Comparison of ENCODE assay signal across 29 cellular contexts in the genomic region with DNA sequence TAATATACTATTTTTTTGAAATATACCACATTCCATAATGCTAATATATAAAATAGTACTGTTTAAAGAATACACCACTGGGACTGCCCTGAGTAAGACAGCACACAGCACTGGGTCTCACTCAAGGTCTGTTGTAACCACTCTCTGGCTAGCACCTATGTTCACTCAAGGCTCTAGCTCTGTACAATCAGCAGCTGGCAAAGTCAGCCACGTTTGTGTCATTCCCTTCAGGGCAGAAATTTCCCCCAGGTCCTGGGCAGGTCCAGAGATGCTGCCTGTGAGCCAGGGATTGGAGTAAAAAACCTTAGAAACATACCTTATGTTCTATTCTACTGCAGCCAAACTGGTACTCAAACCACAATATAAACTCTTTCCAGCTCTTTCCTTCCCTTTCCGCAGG.
"Had no signal": no experiment of that assay in that cellular context is flagged by ENCODE, and none has a peak within 500 bp of the region (broad histone marks: within the 10 kb centered on the region; RNA-seq: fewer than 3 reads in every experiment).

No MANE protein-coding gene starts in this region.

- H3K4me3 ChIP-seq: adrenal gland, ascending aorta, gastrocnemius medialis, heart left ventricle had no signal

- FAIRE-seq: colon had no signal

- DNase-seq: activated CD4-positive, alpha-beta memory T cell treated with anti-CD3 and anti-CD28 coated beads for 36 hours; activated CD4-positive, alpha-beta T cell treated with anti-CD3 and anti-CD28 coated beads for 36 hours; activated CD4-positive, alpha-beta T cell treated with anti-CD3 and anti-CD28 coated beads, Interleukin-2, amount 10 ng/mL, durations not matched to agents 24 days and 14 days; activated CD4-positive, CD25-positive, alpha-beta regulatory T cell; activated CD4-positive, CD25-positive, alpha-beta regulatory T cell treated with anti-CD3 and anti-CD28 coated beads, Interleukin-2, amount 50 U/mL, for 72 hours; activated CD8-positive, alpha-beta memory T cell treated with anti-CD3 and anti-CD28 coated beads, Interleukin-2, amount 10 ng/mL, durations not matched to agents 7 days and 5 days; activated CD8-positive, alpha-beta memory T cell treated with anti-CD3 and anti-CD28 coated beads, Interleukin-2, amount 50 U/mL, for 4 hours; activated CD8-positive, alpha-beta T cell treated with anti-CD3 and anti-CD28 coated beads, Interleukin-2, amount 10 ng/mL, durations not matched to agents 7 days and 5 days; activated effector memory CD4-positive, alpha-beta T cell treated with anti-CD3 and anti-CD28 coated beads, Interleukin-2, amount 50 U/mL, for 16 hours; activated naive CD4-positive, alpha-beta T cell treated with anti-CD3 and anti-CD28 coated beads for 36 hours; activated naive CD8-positive, alpha-beta T cell treated with anti-CD3 and anti-CD28 coated beads for 36 hours; activated naive CD8-positive, alpha-beta T cell treated with anti-CD3 and anti-CD28 coated beads, Interleukin-2, amount 50 U/mL, for 24 hours; activated T-cell treated with anti-CD3 and anti-CD28 coated beads, Interleukin-2, amount 50 U/mL, for 1 hour; activated T-cell treated with anti-CD3 and anti-CD28 coated beads, Interleukin-2, amount 50 U/mL, for 48 hours; adrenal gland; amygdala; caudate nucleus; cortex of kidney; dermis blood vessel endothelial cell; effector CD4-positive, alpha-beta T cell; effector memory CD8-positive, alpha-beta T cell; foreskin fibroblast; gastrocnemius medialis; glutamatergic neuron; heart left ventricle; T-helper 2 cell had no signal

- H3K36me3 ChIP-seq: adrenal gland, ascending aorta, gastrocnemius medialis, heart left ventricle had no signal

- H3K27me3 ChIP-seq: adrenal gland, ascending aorta, gastrocnemius medialis, heart left ventricle had no signal

- H3K27ac ChIP-seq: adrenal gland, ascending aorta, epithelial cell of prostate, gastrocnemius medialis, heart left ventricle had no signal

- H3K9me3 ChIP-seq: adrenal gland, ascending aorta had no signal

- H3K4me1 ChIP-seq: adrenal gland, ascending aorta, gastrocnemius medialis, heart left ventricle had no signal

- ATAC-seq: activated CD4-positive, alpha-beta T cell treated with anti-CD3 and anti-CD28 coated beads for 36 hours; activated CD8-positive, alpha-beta memory T cell treated with anti-CD3 and anti-CD28 coated beads, Interleukin-2, amount 10 ng/mL, durations not matched to agents 7 days and 5 days; activated CD8-positive, alpha-beta T cell treated with anti-CD3 and anti-CD28 coated beads, Interleukin-2, amount 10 ng/mL, durations not matched to agents 7 days and 5 days; activated naive CD8-positive, alpha-beta T cell treated with anti-CD3 and anti-CD28 coated beads, Interleukin-2, amount 50 U/mL, for 24 hours; effector memory CD8-positive, alpha-beta T cell; gastrocnemius medialis; heart left ventricle had no signal
